ENCODE assay signal across 13 cellular contexts in genomic region chr17:47276444-47276843, GRCh38. TPM values are rescaled to one million over a fixed set of nuclear protein-coding genes. Genes with fewer than 3 reads are reported as not detected.
DNase-seq lines count a peak whose midpoint lies in the region; ATAC-seq and TF ChIP-seq lines count a peak whose summit lies in the region.
"Had no signal": no experiment of that assay in that cellular context is flagged by ENCODE, and none has a peak within 500 bp of the region (broad histone marks: within the 10 kb centered on the region; RNA-seq: fewer than 3 reads in every experiment).

No MANE protein-coding gene starts in this region.

- H3K9me3 ChIP-seq in left ventricle myocardium inferior (replicated peaks) (no peaks in the 10 kb centered on the region), fibroblast of lung (ENCODE audit: control insufficient read depth, insufficient read depth, low read depth, low read length) (no peaks in the 10 kb centered on the region), parathyroid adenoma (ENCODE audit: control insufficient read depth, low read length) (no peaks in the 10 kb centered on the region)

- no peaks in the 10 kb centered on the region for H3K36me3 ChIP-seq in left ventricle myocardium inferior
- no peaks in the 10 kb centered on the region for H3K36me3 ChIP-seq in fibroblast of lung (ENCODE audit: control insufficient read depth, insufficient read depth, low read length)
- no peaks in the 10 kb centered on the region for H3K36me3 ChIP-seq in parathyroid adenoma (ENCODE audit: control insufficient read depth, insufficient read depth, low read length)

- H3K27me3 ChIP-seq in left ventricle myocardium inferior (ENCODE audit: low read depth), result no peaks in the 10 kb centered on the region
- H3K27me3 ChIP-seq in fibroblast of lung (ENCODE audit: control insufficient read depth, insufficient read depth, low read length), result no peaks in the 10 kb centered on the region
- no peaks in the 10 kb centered on the region for H3K27me3 ChIP-seq in parathyroid adenoma (ENCODE audit: control insufficient read depth, insufficient read depth, low read length)

- intact Hi-C loops in left ventricle myocardium inferior (cut with micrococcal nuclease) (no loop called here), left ventricle myocardium superior (cut with micrococcal nuclease) (no loop called here)

- H2AFZ ChIP-seq in fibroblast of lung (ENCODE audit: low read length) (no peak overlapping the region), parathyroid adenoma (peak overlapping the region; percentile 78)

- H3K4me2 ChIP-seq in fibroblast of lung (ENCODE audit: extremely low read depth, insufficient read depth, low read length) (peak overlapping the region; percentile 41), parathyroid adenoma (ENCODE audit: low read length) (peak overlapping the region; percentile 54)

- H3K4me1 ChIP-seq in left ventricle myocardium inferior, result peaks cover 68% of the 10 kb centered on the region
- peaks cover 45% of the 10 kb centered on the region for H3K4me1 ChIP-seq in fibroblast of lung (ENCODE audit: control insufficient read depth, extremely low read depth, insufficient read depth, low read length)
- peaks cover 75% of the 10 kb centered on the region for H3K4me1 ChIP-seq in parathyroid adenoma

- no peaks in the 10 kb centered on the region for H4K20me1 ChIP-seq in fibroblast of lung (ENCODE audit: control insufficient read depth, extremely low read depth, insufficient read depth, low read length)

- DNase-seq in left ventricle myocardium inferior (no peak), left ventricle myocardium superior (no peak), fibroblast of lung (ENCODE audit: low read depth in 2 of 2) (no peak), medulla oblongata (ENCODE audit: extremely low spot score) (no peak), hepatic stellate cell (ENCODE audit: low spot score) (no peak)
- no peak for DNase-seq in stimulated activated naive CD4-positive, alpha-beta T cell treated with Interleukin-2 at 50 U/mL for 16 hours (lab: John Stamatoyannopoulos, UW)
- DNase-seq: erythroblast, NCI-H2081, T-helper 2 cell had no signal

- H3K4me3 ChIP-seq in left ventricle myocardium inferior, result no peak overlapping the region
- no peak overlapping the region for H3K4me3 ChIP-seq in fibroblast of lung (replicated peaks in 1 of 4; ENCODE audit: control extremely low read depth in 1 of 4, insufficient read depth in 1 of 4, low read depth in 3 of 4, low read length in 4 of 4)
- peak overlapping the region; percentile 18 for H3K4me3 ChIP-seq in parathyroid adenoma (ENCODE audit: low read depth, low read length)

- H3K9ac ChIP-seq in fibroblast of lung (ENCODE audit: insufficient read depth, low read length), result no peak overlapping the region
- H3K9ac ChIP-seq in parathyroid adenoma, result no peak overlapping the region

- TF ChIP-seq CTCF in left ventricle myocardium inferior (IDR thresholded peaks at IDR 0.05; ENCODE audit: borderline replicate concordance), result no peak
- no peak for TF ChIP-seq CTCF in fibroblast of lung (conservative IDR thresholded peaks at IDR 0.05 in 1 of 2, IDR thresholded peaks at IDR 0.05 in 1 of 2; ENCODE audit: low read depth in 1 of 2, low read length in 2 of 2)
- TF ChIP-seq CTCF in parathyroid adenoma (IDR thresholded peaks at IDR 0.05), result no peak

- no peak for ATAC-seq in left ventricle myocardium superior
- ATAC-seq in HG03196 (IDR thresholded peaks at IDR 0.05; ENCODE audit: unreplicated experiment), result no peak

- H3K27ac ChIP-seq in left ventricle myocardium inferior (replicated peaks), result peak overlapping the region; percentile 89
- H3K27ac ChIP-seq in fibroblast of lung (ENCODE audit: insufficient read depth, low read length), result peak overlapping the region; percentile 70
- H3K27ac ChIP-seq in parathyroid adenoma, result peak overlapping the region; percentile 94

- H3K79me2 ChIP-seq in fibroblast of lung (ENCODE audit: control insufficient read depth, insufficient read depth, low read length) (no peaks in the 10 kb centered on the region), parathyroid adenoma (no peaks in the 10 kb centered on the region)

RNA-seq across cellular contexts. Expression of gene ITGB3, which starts 22.8 kb away (rescaled TPM):
- total RNA-seq in left ventricle myocardium inferior (3.3 TPM), left ventricle myocardium superior (3.2 TPM), fibroblast of lung (13.1 and 22.0 TPM in 2 replicates)
- 10.4 and 23.3 TPM in 2 replicates for polyA plus RNA-seq in fibroblast of lung
- 7.3 and 17.8 TPM in 2 replicates for polyA plus RNA-seq in fibroblast of lung (2012)
- polyA minus RNA-seq in fibroblast of lung (ENCODE audit: low replicate concordance), result 20.0 and 45.1 TPM in 2 replicates
- total RNA-seq: HT-29 had no signal
- polyA plus RNA-seq: keratinocyte had no signal

RNA-seq across cellular contexts. Expression of gene EFCAB13, which starts 47.3 kb away (rescaled TPM):
- total RNA-seq in left ventricle myocardium inferior, result 2.6 TPM
- total RNA-seq in left ventricle myocardium superior, result 2.4 TPM
- 9.2 and 10.0 TPM in 2 replicates for total RNA-seq in fibroblast of lung
- 1.0 and 1.3 TPM in 2 replicates for polyA plus RNA-seq in fibroblast of lung
- polyA plus RNA-seq in fibroblast of lung (2012), result 0.70 and 1.3 TPM in 2 replicates
- not detected in 2 replicates for polyA minus RNA-seq in fibroblast of lung (ENCODE audit: low replicate concordance)
